ENCODE assay signal across 26 cellular contexts in genomic region chr17:27451906-27452305, GRCh38.
"Had no signal": no experiment of that assay in that cellular context is flagged by ENCODE, and none has a peak within 500 bp of the region (broad histone marks: within the 10 kb centered on the region; RNA-seq: fewer than 3 reads in every experiment).

No MANE protein-coding gene starts in this region.

- H3K27me3 ChIP-seq: colonic mucosa, gastrocnemius medialis, heart right ventricle, left lung had no signal

- H3K9me3 Mint-ChIP-seq: dendritic cell treated with granulocyte-macrophage colony-stimulating factor and Interleukin-4, amounts not matched to agents 40 ng/mL and 50 ng/mL, for 4 days; effector memory CD8-positive, alpha-beta T cell; endodermal cell; mesothelial cell of epicardium; naive B cell had no signal

- ATAC-seq: effector memory CD8-positive, alpha-beta T cell; esophagus mucosa; gastrocnemius medialis; heart right ventricle; left cardiac atrium; left lung; left ventricle myocardium superior; lower lobe of right lung; mucosa of descending colon had no signal

- H3K4me1 ChIP-seq: colonic mucosa had no signal

- H3K4me3 ChIP-seq: colonic mucosa, esophagus squamous epithelium, gastrocnemius medialis, heart right ventricle, left lung, lower lobe of right lung, mucosa of descending colon had no signal

- H3K27ac Mint-ChIP-seq: dendritic cell treated with granulocyte-macrophage colony-stimulating factor and Interleukin-4, amounts not matched to agents 40 ng/mL and 50 ng/mL, for 4 days; effector memory CD8-positive, alpha-beta T cell; endodermal cell; mesothelial cell of epicardium had no signal

- FAIRE-seq: endometrium, islet of Langerhans, keratinocyte had no signal

- H3K27me3 Mint-ChIP-seq: naive B cell had no signal

- DNase-seq: colonic mucosa; cortex of kidney; effector CD8-positive, alpha-beta T cell; effector memory CD8-positive, alpha-beta T cell; endodermal cell; esophagus squamous epithelium; foreskin fibroblast; foreskin melanocyte; gastrocnemius medialis; head of caudate nucleus; heart right ventricle; hippocampal formation; left cardiac atrium; left lung; left ventricle myocardium superior; lower lobe of right lung; mesenchymal stem cell; mucosa of descending colon; naive B cell had no signal

- H3K9me3 ChIP-seq: colonic mucosa, esophagus squamous epithelium, gastrocnemius medialis, heart right ventricle, left lung, lower lobe of right lung, mucosa of descending colon had no signal

- H3K4me3 Mint-ChIP-seq: dendritic cell treated with granulocyte-macrophage colony-stimulating factor and Interleukin-4, amounts not matched to agents 40 ng/mL and 50 ng/mL, for 4 days; effector memory CD8-positive, alpha-beta T cell; endodermal cell; mesothelial cell of epicardium; naive B cell had no signal

- H3K27ac ChIP-seq: colonic mucosa, epithelial cell of prostate, esophagus squamous epithelium, gastrocnemius medialis, heart right ventricle, left lung, lower lobe of right lung had no signal

- H3K36me3 Mint-ChIP-seq: mesothelial cell of epicardium, naive B cell had no signal

- H3K36me3 ChIP-seq: colonic mucosa, esophagus squamous epithelium, gastrocnemius medialis, heart right ventricle, left lung, lower lobe of right lung had no signal
